Comparison of ENCODE assay signal across 21 cellular contexts in the genomic region with DNA sequence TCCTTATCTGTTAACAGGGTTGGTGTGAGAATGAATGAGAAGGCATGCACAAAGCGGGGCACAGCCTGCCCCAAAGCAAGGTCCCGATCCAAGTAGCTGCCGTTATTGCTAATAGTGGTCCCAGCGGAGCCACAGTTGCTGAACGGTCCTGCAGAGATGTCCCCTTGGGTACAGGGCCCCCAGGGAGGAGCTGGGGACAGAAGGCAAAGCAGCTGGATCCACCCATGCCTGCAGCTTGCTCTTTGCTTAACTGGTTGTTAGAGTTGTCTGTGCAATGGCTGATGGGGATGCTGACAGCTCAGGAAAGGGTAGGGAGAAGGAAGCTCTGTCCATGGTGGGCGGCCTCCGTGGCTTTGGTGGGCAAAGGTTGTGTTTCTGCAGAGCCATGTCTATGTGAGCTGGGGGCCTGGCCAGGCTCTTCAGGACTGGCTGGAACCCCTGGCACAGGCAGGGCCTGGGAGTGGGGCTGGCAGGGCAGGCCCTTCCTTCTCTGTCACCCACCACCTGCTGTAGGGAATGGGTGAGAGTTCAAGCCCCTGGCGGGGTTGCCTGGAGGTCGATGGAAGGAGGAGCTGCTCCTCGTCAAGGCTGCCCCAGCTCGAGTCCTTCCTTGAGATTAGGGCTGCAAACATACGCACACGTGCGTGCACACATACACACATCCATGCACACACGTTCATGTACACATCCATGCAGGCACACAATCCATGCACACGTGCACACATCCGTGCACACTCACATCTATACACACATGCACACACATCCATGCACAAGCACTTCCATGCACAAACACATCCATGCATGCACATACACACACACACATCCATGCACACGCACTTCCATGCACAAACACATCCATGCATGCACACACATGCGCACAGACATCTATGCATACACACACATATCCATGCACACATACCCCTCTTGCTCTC. TPM values are rescaled to one million over a fixed set of nuclear protein-coding genes. Genes with fewer than 3 reads are reported as not detected.
DNase-seq lines count a peak whose midpoint lies in the region; ATAC-seq, FAIRE-seq and TF ChIP-seq lines count a peak whose summit lies in the region.
"Had no signal": no experiment of that assay in that cellular context is flagged by ENCODE, and none has a peak within 500 bp of the region (broad histone marks: within the 10 kb centered on the region; RNA-seq: fewer than 3 reads in every experiment).

No MANE protein-coding gene starts in this region.

- FAIRE-seq in GM12891 (lab: Jason Lieb, UNC), result peak; percentile 33

- no peak overlapping the region for H3K27ac ChIP-seq in neural progenitor cell
- H3K27ac ChIP-seq: heart left ventricle, Peyer's patch, uterus had no signal

- H3K9me3 ChIP-seq in neural progenitor cell (ENCODE audit: low read depth), result no peaks in the 10 kb centered on the region
- H3K9me3 ChIP-seq: Peyer's patch, uterus had no signal

- peak overlapping the region; percentile 91 for H3K4me3 Mint-ChIP-seq in activated naive CD4-positive, alpha-beta T cell treated with anti-CD3 and anti-CD28 coated beads, Interleukin-2, amount 50 U/mL, for 24 hours
- peak overlapping the region; percentile 76 for H3K4me3 Mint-ChIP-seq in activated T-helper 17 cell treated with anti-CD3 and anti-CD28 coated beads, Interleukin-2, amount 50 U/mL, for 72 hours
- peak overlapping the region; percentile 18 for H3K4me3 Mint-ChIP-seq in neural progenitor cell
- H3K4me3 Mint-ChIP-seq: activated B cell treated with CpG ODN at 0.5 μM for 24 hours, HFFc6, mesothelial cell of epicardium had no signal

- DNase-seq in activated naive CD4-positive, alpha-beta T cell treated with Interleukin-2 at 50 U/mL for 16 hours, result no peak
- DNase-seq in GM12891 (ENCODE audit: insufficient read length, low spot score) (no peak), neural progenitor cell (ENCODE audit: low spot score) (no peak), amygdala (lab: John Stamatoyannopoulos, UW) (no peak), sciatic nerve (ENCODE audit: low spot score) (no peak)
- DNase-seq: ACHN; activated B cell treated with CpG ODN at 0.5 μM for 24 hours; GDM1; HFFc6; NCI-H446 treated with DMSO at 0.1 percent for 48 hours; stimulated activated CD4-positive, alpha-beta T cell treated with anti-CD3 and anti-CD28 coated beads, Interleukin-1b, Interleukin-23, amount 100 ng/mL, for 48 hours; uterus had no signal

- no peaks in the 10 kb centered on the region for H3K9me3 Mint-ChIP-seq in activated naive CD4-positive, alpha-beta T cell treated with anti-CD3 and anti-CD28 coated beads, Interleukin-2, amount 50 U/mL, for 24 hours
- H3K9me3 Mint-ChIP-seq in activated T-helper 17 cell treated with anti-CD3 and anti-CD28 coated beads, Interleukin-2, amount 50 U/mL, for 72 hours, result no peaks in the 10 kb centered on the region
- H3K9me3 Mint-ChIP-seq in neural progenitor cell, result no peaks in the 10 kb centered on the region
- H3K9me3 Mint-ChIP-seq: HFFc6; mesothelial cell of epicardium; stimulated activated effector memory CD8-positive, alpha-beta T cell treated with anti-CD3 and anti-CD28 coated beads, Interleukin-12 subunit alpha, Interleukin-12 subunit beta, amount 100 ng/mL, for 72 hours had no signal

- TF ChIP-seq CTCF in neural progenitor cell (IDR thresholded peaks at IDR 0.05), result no peak

- no peaks in the 10 kb centered on the region for H3K79me2 ChIP-seq in neural progenitor cell (ENCODE audit: low read depth)

- intact Hi-C loops in sciatic nerve (cut with DNase I), result no loop called here

- H4K20me1 ChIP-seq in neural progenitor cell (ENCODE audit: low read depth), result no peaks in the 10 kb centered on the region

- no peak overlapping the region for H3K4me3 ChIP-seq in neural progenitor cell
- H3K4me3 ChIP-seq: heart left ventricle, Peyer's patch, uterus had no signal

- no peak for ATAC-seq in activated T-helper 17 cell treated with anti-CD3 and anti-CD28 coated beads, Interleukin-2, amount 50 U/mL, for 72 hours (replicated peaks)
- ATAC-seq in sciatic nerve (no peak), HG03520 (IDR thresholded peaks at IDR 0.05; ENCODE audit: unreplicated experiment) (no peak)
- ATAC-seq: left lobe of liver had no signal

- H3K4me1 Mint-ChIP-seq in activated naive CD4-positive, alpha-beta T cell treated with anti-CD3 and anti-CD28 coated beads, Interleukin-2, amount 50 U/mL, for 24 hours, result peaks cover 43% of the 10 kb centered on the region
- peaks cover 14% of the 10 kb centered on the region for H3K4me1 Mint-ChIP-seq in activated T-helper 17 cell treated with anti-CD3 and anti-CD28 coated beads, Interleukin-2, amount 50 U/mL, for 72 hours
- peaks cover 10% of the 10 kb centered on the region for H3K4me1 Mint-ChIP-seq in neural progenitor cell

- no peak overlapping the region for H3K4me2 ChIP-seq in neural progenitor cell

- H3F3A ChIP-seq in neural progenitor cell (ENCODE audit: low read depth), result no peaks in the 10 kb centered on the region

- H3K27me3 ChIP-seq in neural progenitor cell, result peaks cover 99% of the 10 kb centered on the region
- H3K27me3 ChIP-seq: Peyer's patch had no signal

- H3K27me3 Mint-ChIP-seq in activated naive CD4-positive, alpha-beta T cell treated with anti-CD3 and anti-CD28 coated beads, Interleukin-2, amount 50 U/mL, for 24 hours, result no peaks in the 10 kb centered on the region
- peaks cover 2% of the 10 kb centered on the region for H3K27me3 Mint-ChIP-seq in activated T-helper 17 cell treated with anti-CD3 and anti-CD28 coated beads, Interleukin-2, amount 50 U/mL, for 72 hours
- H3K27me3 Mint-ChIP-seq in neural progenitor cell (ENCODE audit: insufficient read depth, low read depth), result peaks cover 28% of the 10 kb centered on the region

- no peak overlapping the region for H3K9ac ChIP-seq in neural progenitor cell

- no peak overlapping the region for H2AFZ ChIP-seq in neural progenitor cell (replicated peaks)

- H3K4me1 ChIP-seq in neural progenitor cell, result no peaks in the 10 kb centered on the region
- H3K4me1 ChIP-seq: heart left ventricle, Peyer's patch, uterus had no signal

- TF ChIP-seq POLR2A in GM12891 (IDR thresholded peaks at IDR 0.05; ENCODE audit: low read depth, low read length), result no peak

- H3K36me3 Mint-ChIP-seq in activated naive CD4-positive, alpha-beta T cell treated with anti-CD3 and anti-CD28 coated beads, Interleukin-2, amount 50 U/mL, for 24 hours, result no peaks in the 10 kb centered on the region
- no peaks in the 10 kb centered on the region for H3K36me3 Mint-ChIP-seq in activated T-helper 17 cell treated with anti-CD3 and anti-CD28 coated beads, Interleukin-2, amount 50 U/mL, for 72 hours (ENCODE audit: low read depth)
- no peaks in the 10 kb centered on the region for H3K36me3 Mint-ChIP-seq in neural progenitor cell
- H3K36me3 Mint-ChIP-seq: mesothelial cell of epicardium; stimulated activated effector memory CD8-positive, alpha-beta T cell treated with anti-CD3 and anti-CD28 coated beads, Interleukin-12 subunit alpha, Interleukin-12 subunit beta, amount 100 ng/mL, for 72 hours had no signal

- no peak overlapping the region for H3K27ac Mint-ChIP-seq in activated naive CD4-positive, alpha-beta T cell treated with anti-CD3 and anti-CD28 coated beads, Interleukin-2, amount 50 U/mL, for 24 hours
- no peak overlapping the region for H3K27ac Mint-ChIP-seq in activated T-helper 17 cell treated with anti-CD3 and anti-CD28 coated beads, Interleukin-2, amount 50 U/mL, for 72 hours
- no peak overlapping the region for H3K27ac Mint-ChIP-seq in neural progenitor cell
- H3K27ac Mint-ChIP-seq: activated B cell treated with CpG ODN at 0.5 μM for 24 hours, HFFc6, mesothelial cell of epicardium, progenitor cell of endocrine pancreas had no signal

- no peaks in the 10 kb centered on the region for H3K36me3 ChIP-seq in neural progenitor cell
- H3K36me3 ChIP-seq: heart left ventricle, Peyer's patch, uterus had no signal

TF ChIP-seq in GM12891, 5 proteins besides CTCF, POLR2A, EP300 and RAD21:
- TF ChIP-seq PAX5 (IDR thresholded peaks at IDR 0.05; ENCODE audit: insufficient read depth, low read length, severe bottlenecking) (no peak), POU2F2 (IDR thresholded peaks at IDR 0.05; ENCODE audit: low read depth, low read length) (no peak), SPI1 (IDR thresholded peaks at IDR 0.05; ENCODE audit: low read depth, low read length) (no peak), POLR2AphosphoS5 (IDR thresholded peaks at IDR 0.05; ENCODE audit: low read depth, low read length) (no peak), TAF1 (IDR thresholded peaks at IDR 0.05; ENCODE audit: low read depth, low read length) (no peak)

RNA-seq across cellular contexts. Expression of a gene that starts 35.4 kb away (rescaled TPM):
- polyA plus RNA-seq in GM12891 (2012; ENCODE audit: low read depth, missing spikeins), result 18.0 TPM
- total RNA-seq in activated T-helper 17 cell treated with anti-CD3 and anti-CD28 coated beads, Interleukin-2, amount 50 U/mL, for 72 hours, result 10 to 100 TPM; 17.0 to 39.9 TPM
- total RNA-seq in neural progenitor cell (ENCODE audit: low replicate concordance) (3.5 and 12.1 TPM in 2 replicates), sciatic nerve (14.5 TPM)

RNA-seq across cellular contexts. Expression of a gene that starts 35.6 kb away (rescaled TPM):
- polyA plus RNA-seq in GM12891 (2012; ENCODE audit: low read depth, missing spikeins), result 11.1 TPM
- 10 to 100 TPM; 20.7 to 44.5 TPM for total RNA-seq in activated T-helper 17 cell treated with anti-CD3 and anti-CD28 coated beads, Interleukin-2, amount 50 U/mL, for 72 hours
- total RNA-seq in neural progenitor cell (ENCODE audit: low replicate concordance) (8.5 and 15.5 TPM in 2 replicates), sciatic nerve (17.7 TPM)

Comparison
In these comparisons a context has a peak if more than half of its experiments do, and no peak if none do; other contexts are left out.
1. H3K4me3 Mint-ChIP-seq: peak in every context shown above with its lines; median percentile 91 in activated naive CD4-positive, alpha-beta T cell treated with anti-CD3 and anti-CD28 coated beads, Interleukin-2, amount 50 U/mL, for 24 hours; 76 in activated T-helper 17 cell treated with anti-CD3 and anti-CD28 coated beads, Interleukin-2, amount 50 U/mL, for 72 hours; 18 in neural progenitor cell.